Comparison of ENCODE assay signal across 18 cellular contexts in the genomic region with DNA sequence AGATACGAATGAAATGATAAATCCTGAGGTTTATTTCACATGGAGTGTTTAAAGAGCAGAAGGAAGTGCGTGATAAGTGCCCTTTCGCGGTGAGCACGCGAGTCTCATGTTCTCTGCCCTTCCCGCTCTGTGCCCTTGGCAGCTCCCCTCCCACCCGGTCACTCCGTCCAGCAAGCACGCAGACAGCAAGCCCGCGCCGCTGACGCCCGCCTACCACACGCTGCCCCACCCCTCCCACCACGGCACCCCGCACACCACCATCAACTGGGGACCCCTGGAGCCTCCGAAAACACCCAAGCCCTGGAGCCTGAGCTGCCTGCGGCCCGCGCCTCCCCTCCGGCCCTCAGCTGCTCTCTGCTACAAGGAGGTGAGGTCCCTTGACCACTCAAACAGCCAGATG. TPM values are rescaled to one million over a fixed set of nuclear protein-coding genes. Genes with fewer than 3 reads are reported as not detected.
DNase-seq lines count a peak whose midpoint lies in the region; ATAC-seq and TF ChIP-seq lines count a peak whose summit lies in the region.
"Had no signal": no experiment of that assay in that cellular context is flagged by ENCODE, and none has a peak within 500 bp of the region (broad histone marks: within the 10 kb centered on the region; RNA-seq: fewer than 3 reads in every experiment).

No MANE protein-coding gene starts in this region.

- H3K4me2 ChIP-seq in BLaER1 treated with 17β-estradiol and CSF1 and Interleukin-3, amounts not matched to agents 10 nM and 100 nM = peak overlapping the region in 5 of 11 experiments; percentile 62 to 82 (median 69); a peak in 9 of 22 replicates
- H3K4me2 ChIP-seq: A549, SK-N-SH had no signal

- peaks cover 85% of the 10 kb centered on the region for H3K36me3 Mint-ChIP-seq in brain

- peaks cover 81 to 100% (median 92%) of the 10 kb centered on the region in 11 experiments for H3K36me3 ChIP-seq in BLaER1 treated with 17β-estradiol and CSF1 and Interleukin-3, amounts not matched to agents 10 nM and 100 nM
- peaks cover 23 to 72% (median 30%) of the 10 kb centered on the region in 4 donors for H3K36me3 ChIP-seq in sigmoid colon

- peaks cover 18% of the 10 kb centered on the region for H3K4me1 Mint-ChIP-seq in brain
- H3K4me1 Mint-ChIP-seq: stimulated activated naive CD8-positive, alpha-beta T cell treated with anti-CD3 and anti-CD28 coated beads, Interleukin-15, amount 100 ng/mL, for 72 hours had no signal

- no peaks in the 10 kb centered on the region for H3K27me3 ChIP-seq in BLaER1 treated with 17β-estradiol and CSF1 and Interleukin-3, amounts not matched to agents 10 nM and 100 nM
- no peaks in the 10 kb centered on the region for H3K27me3 ChIP-seq in sigmoid colon

- TF ChIP-seq CTCF in brain (conservative IDR thresholded peaks at IDR 0.05) (no peak), sigmoid colon (IDR thresholded peaks at IDR 0.05) (no peak)

- H4K20me1 ChIP-seq in BLaER1 treated with 17β-estradiol and CSF1 and Interleukin-3, amounts not matched to agents 10 nM and 100 nM = peaks cover 5 to 96% (median 50%) of the 10 kb centered on the region in 11 experiments; a peak in 16 of 22 replicates

- no peak for TF ChIP-seq POLR2A in sigmoid colon (IDR thresholded peaks at IDR 0.05)

- TF ChIP-seq EP300 in sigmoid colon (IDR thresholded peaks at IDR 0.05) = peak in 1 of 4 donors; percentile 25

- peak overlapping the region in 1 of 11 experiments; percentile 41; a peak in 1 of 22 replicates for H3K9ac ChIP-seq in BLaER1 treated with 17β-estradiol and CSF1 and Interleukin-3, amounts not matched to agents 10 nM and 100 nM
- H3K9ac ChIP-seq: SK-N-SH had no signal

- H3K4me3 ChIP-seq in BLaER1 treated with 17β-estradiol and CSF1 and Interleukin-3, amounts not matched to agents 10 nM and 100 nM = no peak overlapping the region
- H3K4me3 ChIP-seq in sigmoid colon = no peak overlapping the region
- H3K4me3 ChIP-seq: A549 had no signal

- H3K9me3 Mint-ChIP-seq in brain = no peaks in the 10 kb centered on the region
- H3K9me3 Mint-ChIP-seq: activated CD4-positive, alpha-beta memory T cell treated with anti-CD3 and anti-CD28 coated beads, Interleukin-2, amount 10 ng/mL, durations not matched to agents 7 days and 5 days; CD4-positive, alpha-beta T cell; IgD-negative memory B cell; memory B cell; stimulated activated naive CD8-positive, alpha-beta T cell treated with anti-CD3 and anti-CD28 coated beads, Interleukin-15, amount 100 ng/mL, for 72 hours had no signal

- no peaks in the 10 kb centered on the region for H3K27me3 Mint-ChIP-seq in brain
- H3K27me3 Mint-ChIP-seq: activated CD4-positive, alpha-beta memory T cell treated with anti-CD3 and anti-CD28 coated beads, Interleukin-2, amount 10 ng/mL, durations not matched to agents 7 days and 5 days; CD4-positive, alpha-beta T cell; IgD-negative memory B cell; memory B cell; stimulated activated naive CD8-positive, alpha-beta T cell treated with anti-CD3 and anti-CD28 coated beads, Interleukin-15, amount 100 ng/mL, for 72 hours had no signal

- WGBS in sigmoid colon, 2 donors = 95 to 98% methylated on average over 23 of the region's 23 CpGs

- no peak overlapping the region for H3K4me3 Mint-ChIP-seq in brain
- H3K4me3 Mint-ChIP-seq: activated CD4-positive, alpha-beta memory T cell treated with anti-CD3 and anti-CD28 coated beads, Interleukin-2, amount 10 ng/mL, durations not matched to agents 7 days and 5 days; CD4-positive, alpha-beta T cell; IgD-negative memory B cell; memory B cell; stimulated activated naive CD8-positive, alpha-beta T cell treated with anti-CD3 and anti-CD28 coated beads, Interleukin-15, amount 100 ng/mL, for 72 hours had no signal

- H3K9me3 ChIP-seq in BLaER1 treated with 17β-estradiol and CSF1 and Interleukin-3, amounts not matched to agents 10 nM and 100 nM (replicated peaks in 1 of 11) = no peaks in the 10 kb centered on the region
- no peaks in the 10 kb centered on the region for H3K9me3 ChIP-seq in sigmoid colon
- H3K9me3 ChIP-seq: A549, SK-N-SH had no signal

- intact Hi-C loops in left cardiac atrium (cut with DNase I) (loop anchor here in 1 of 2 donors (5.0 to 10.0 kb wide), 2 partner anchors 36 to 58 kb away; no protein-coding TSS in a partner anchor), sigmoid colon (cut with DNase I) (loop anchor here (5.0 kb wide), 1 partner anchor 61 kb away; no protein-coding TSS in a partner anchor)

- DNase-seq in left cardiac atrium (peak; percentile 72), sigmoid colon (no peak), DMS153 (lab: John Stamatoyannopoulos, UW) (no peak)
- DNase-seq: activated CD4-positive, alpha-beta memory T cell treated with anti-CD3 and anti-CD28 coated beads, Interleukin-2, amount 10 ng/mL, durations not matched to agents 7 days and 5 days; CD4-positive, alpha-beta T cell; DND-41; H7; NCI-H446; SK-N-SH; stimulated activated naive CD8-positive, alpha-beta T cell treated with anti-CD3 and anti-CD28 coated beads, Interleukin-15, amount 100 ng/mL, for 72 hours had no signal

- H3K4me1 ChIP-seq in BLaER1 treated with 17β-estradiol and CSF1 and Interleukin-3, amounts not matched to agents 10 nM and 100 nM = peaks cover 15 to 30% (median 22%) of the 10 kb centered on the region in 10 experiments
- peaks cover 0 to 47% (median 33%) of the 10 kb centered on the region in 4 donors for H3K4me1 ChIP-seq in sigmoid colon
- H3K4me1 ChIP-seq: A549 had no signal

- peak overlapping the region in 8 of 11 experiments; percentile 23 to 64 (median 46); a peak in 9 of 22 replicates for H3K27ac ChIP-seq in BLaER1 treated with 17β-estradiol and CSF1 and Interleukin-3, amounts not matched to agents 10 nM and 100 nM
- H3K27ac ChIP-seq in sigmoid colon = peak overlapping the region; percentile 69 to 88 (median 76)
- H3K27ac ChIP-seq: A549 had no signal

- ATAC-seq in left cardiac atrium = peak; percentile 58 to 71
- ATAC-seq in HG02623 (IDR thresholded peaks at IDR 0.05; ENCODE audit: unreplicated experiment) = no peak
- ATAC-seq in GM18868 (IDR thresholded peaks at IDR 0.05; ENCODE audit: unreplicated experiment) = no peak
- ATAC-seq in HG02970 (IDR thresholded peaks at IDR 0.05; ENCODE audit: low FRiP score, unreplicated experiment) = no peak
- ATAC-seq: A549; stimulated activated naive CD8-positive, alpha-beta T cell treated with anti-CD3 and anti-CD28 coated beads, Interleukin-15, amount 100 ng/mL, for 72 hours had no signal

- peak overlapping the region in 4 of 5 experiments; percentile 21 to 76 (median 42) for H3K27ac Mint-ChIP-seq in brain
- H3K27ac Mint-ChIP-seq: activated CD4-positive, alpha-beta memory T cell treated with anti-CD3 and anti-CD28 coated beads, Interleukin-2, amount 10 ng/mL, durations not matched to agents 7 days and 5 days; CD4-positive, alpha-beta T cell; memory B cell had no signal

RNA-seq across cellular contexts. Expression of a gene that starts 37.4 kb away (rescaled TPM):
- polyA plus RNA-seq in brain (ENCODE audit: insufficient read depth, low read depth, low replicate concordance) = 1.6 TPM
- total RNA-seq in left cardiac atrium = under 1 TPM in 1 of 2 donors, not detected in 1; 0.41 TPM
- 1 to 10 TPM in 2 of 4 donors, not detected in 2; 1.5 to 2.1 TPM for total RNA-seq in sigmoid colon
- under 1 TPM in 1 of 3 donors, not detected in 2; 0.79 TPM for polyA plus RNA-seq in sigmoid colon
- total RNA-seq: H7 had no signal
- polyA plus RNA-seq: IgD-negative memory B cell had no signal

Comparison
In these comparisons a context has a peak if more than half of its experiments do, and no peak if none do; other contexts are left out.
1. ATAC-seq: peak in left cardiac atrium (2 of 2); none in HG02623 (single experiment), GM18868 (single experiment) and HG02970 (single experiment).